Comparison of ENCODE assay signal across 9 cellular contexts in genomic region chr5:159331099-159331973, GRCh38. TPM values are rescaled to one million over a fixed set of nuclear protein-coding genes. Genes with fewer than 3 reads are reported as not detected.
A peak's percentile ranks its signal among the peaks of the same experiment; 100 is the strongest.
DNase-seq lines count a peak whose midpoint lies in the region; ATAC-seq, FAIRE-seq and TF ChIP-seq lines count a peak whose summit lies in the region.
"Had no signal": no experiment of that assay in that cellular context is flagged by ENCODE, and none has a peak within 500 bp of the region (broad histone marks: within the 10 kb centered on the region; RNA-seq: fewer than 3 reads in every experiment).

No MANE protein-coding gene starts in this region.

- DNase-seq in AG08396 (ENCODE audit: low spot score): peak; percentile 72
- DNase-seq in SKM-1 (lab: John Stamatoyannopoulos, UW; ENCODE audit: unreplicated experiment): peak; percentile 32
- peak; percentile 77 for DNase-seq in activated naive CD4-positive, alpha-beta T cell treated with anti-CD3 and anti-CD28 coated beads, Interleukin-2, amount 50 U/mL, for 16 hours
- DNase-seq in heart right ventricle: peak; percentile 56 to 73
- no peak for DNase-seq in retinal pigment epithelial cell (ENCODE audit: low read depth)
- no peak for DNase-seq in RCC 7860 (ENCODE audit: low spot score)

- H3K27ac ChIP-seq in heart right ventricle: peak overlapping the region in 5 of 10 donors; percentile 2 to 71 (median 48)

- ATAC-seq in GM18909 (IDR thresholded peaks at IDR 0.05; ENCODE audit: poor library complexity, unreplicated experiment) (peak; percentile 66), HG03378 (IDR thresholded peaks at IDR 0.05; ENCODE audit: unreplicated experiment) (peak; percentile 44), heart right ventricle (peak; percentile 82 to 93 (median 91))

- no peaks in the 10 kb centered on the region for H3K36me3 ChIP-seq in heart right ventricle

- H3K4me3 ChIP-seq in heart right ventricle (peak overlapping the region; percentile 34 to 61 (median 50)), retinal pigment epithelial cell (ENCODE audit: low read length) (peak overlapping the region; percentile 51)

- peaks cover 0 to 33% (median 6%) of the 10 kb centered on the region in 7 donors for H3K27me3 ChIP-seq in heart right ventricle

- WGBS in heart right ventricle, 2 donors: 5 to 6% methylated on average over 49 to 50 of the region's 50 CpGs

- intact Hi-C loops in heart right ventricle (cut with DNase I): loop anchor here in 4 of 10 donors (5.0 to 10.0 kb wide), 3 partner anchors 106 to 653 kb away; partner anchors contain the start of gene ADRA1B (in 1 of the 4)

- no peak for FAIRE-seq in RCC 7860 (lab: Jason Lieb, UNC)

- TF ChIP-seq CTCF in heart right ventricle (IDR thresholded peaks at IDR 0.05) (peak; percentile 48 to 84 (median 78)), retinal pigment epithelial cell (conservative IDR thresholded peaks at IDR 0.05; ENCODE audit: low read depth, low read length) (peak; percentile 79)

- no peaks in the 10 kb centered on the region for H3K9me3 ChIP-seq in heart right ventricle

- peaks cover 3 to 12% (median 10%) of the 10 kb centered on the region in 9 donors for H3K4me1 ChIP-seq in heart right ventricle

RNA-seq across cellular contexts. Expression of gene IL12B, which starts 1.0 kb away (rescaled TPM):
- not detected for total RNA-seq in heart right ventricle
- polyA plus RNA-seq in heart right ventricle: not detected
- total RNA-seq: HT1080 had no signal

Comparison
In these comparisons a context has a peak if more than half of its experiments do, and no peak if none do; other contexts are left out.
1. DNase-seq: peak in AG08396 (single experiment), SKM-1 (single experiment), activated naive CD4-positive, alpha-beta T cell treated with anti-CD3 and anti-CD28 coated beads, Interleukin-2, amount 50 U/mL, for 16 hours (single experiment) and heart right ventricle (2 of 2); none in retinal pigment epithelial cell (single experiment) and RCC 7860 (single experiment).
2. Peak in every context shown above with its lines, with median percentiles within 50 percentile points of each other: ATAC-seq.